In the genomic region with DNA sequence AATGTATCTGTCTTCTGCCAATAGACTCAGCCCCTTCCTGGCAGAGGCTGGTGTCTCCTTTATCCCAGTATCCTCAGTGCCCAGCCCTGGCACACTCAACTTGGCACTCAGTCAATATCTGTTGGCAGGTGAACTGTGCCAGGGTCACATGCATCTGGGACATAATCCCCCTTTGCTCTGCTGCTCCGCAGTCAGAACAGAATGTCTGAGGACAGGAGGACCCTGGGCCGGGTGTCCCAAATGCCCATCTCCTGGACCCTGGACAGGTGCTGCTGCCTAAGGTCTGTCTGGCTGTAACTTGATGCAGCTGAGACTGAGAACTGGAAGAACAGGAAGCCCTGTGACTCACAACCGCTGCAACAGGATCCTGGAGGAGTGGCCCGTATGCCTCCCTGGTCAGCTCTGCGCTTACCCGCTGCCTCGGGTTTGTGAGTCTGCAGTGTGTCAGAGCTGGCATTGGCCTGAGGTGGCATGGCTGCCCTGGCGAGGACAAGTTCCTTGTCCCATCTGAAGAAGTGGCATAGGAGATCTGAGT, we compare ENCODE assay signal across 8 cellular contexts. TPM values are rescaled to one million over a fixed set of nuclear protein-coding genes. Genes with fewer than 3 reads are reported as not detected.
A peak's percentile ranks its signal among the peaks of the same experiment; 100 is the strongest.
DNase-seq lines count a peak whose midpoint lies in the region; ATAC-seq, FAIRE-seq and TF ChIP-seq lines count a peak whose summit lies in the region.

No MANE protein-coding gene starts in this region.

- POLR2A ChIA-PET in A549 (lab: Yijun Ruan, JAX) (no interaction called here), HEK293 (lab: Yijun Ruan, JAX) (interaction anchor here (0.9 kb wide), 1 partner anchor 8 kb away, joined by 3 read pairs; no protein-coding TSS in a partner anchor), RWPE1 (lab: Yijun Ruan, JAX; ENCODE audit: low non-redundant PET) (interaction anchor here (0.9 to 1.0 kb wide), 2 partner anchors 11 to 30 kb away, joined by 3 read pairs; no protein-coding TSS in a partner anchor), K562 (lab: Yijun Ruan, JAX) (no interaction called here)

- peak overlapping the region in 1 of 2 experiments; percentile 37; a peak in 1 of 4 replicates for H3K9ac ChIP-seq in K562 (ENCODE audit: insufficient read depth in 1 of 2, low read depth in 2 of 2, low read length in 2 of 2)
- H3K9ac ChIP-seq in kidney (ENCODE audit: low read length in 2 of 2) = no peak overlapping the region

- TF ChIP-seq CTCF in A549 (IDR thresholded peaks at IDR 0.05) (no peak), HEK293 (tag by site-specific recombination; IDR thresholded peaks at IDR 0.05) (no peak), RWPE1 (conservative IDR thresholded peaks at IDR 0.05; ENCODE audit: low read depth) (no peak), K562 (IDR thresholded peaks at IDR 0.05 in 2 of 3, conservative IDR thresholded peaks at IDR 0.05 in 1 of 3; ENCODE audit: insufficient read depth in 2 of 3, low read depth in 1 of 3, low read length in 3 of 3) (no peak), kidney (IDR thresholded peaks at IDR 0.05; ENCODE audit: borderline replicate concordance, extremely low read depth, insufficient read depth) (no peak)

- ATAC-seq in A549 (peak; percentile 96 to 97), K562 (no peak), GM18502 (IDR thresholded peaks at IDR 0.05; ENCODE audit: poor library complexity, unreplicated experiment) (no peak), HG03439 (IDR thresholded peaks at IDR 0.05; ENCODE audit: unreplicated experiment) (no peak)

- intact Hi-C loops in K562 (cut with micrococcal nuclease) (no loop called here), kidney (cut with DNase I) (no loop called here)

- 9% methylated on average over 8 of the region's 8 CpGs for WGBS in A549 (ENCODE audit: missing lambda C conversion rate)
- 90% methylated on average over 8 of the region's 8 CpGs for WGBS in K562 (ENCODE audit: insufficient coverage, low coverage, missing lambda C conversion rate)

- H2AFZ ChIP-seq in K562 (ENCODE audit: low read depth, low read length) = no peak overlapping the region

- CTCF ChIA-PET in A549 (lab: Yijun Ruan, JAX) = interaction anchor here (1.4 to 2.5 kb wide), 2 partner anchors 9 to 130 kb away, joined by 5 to 12 read pairs; no protein-coding TSS in a partner anchor
- CTCF ChIA-PET in HEK293 (lab: Yijun Ruan, JAX) = no interaction called here
- CTCF ChIA-PET in RWPE1 (lab: Yijun Ruan, JAX) = interaction anchor here (1.1 kb wide), 1 partner anchor 8 kb away, joined by 3 read pairs; no protein-coding TSS in a partner anchor
- CTCF ChIA-PET in K562 (lab: Yijun Ruan, JAX; ENCODE audit: low intra/inter-chr PET ratio) = no interaction called here

- H3K9me3 ChIP-seq in A549 (no peaks in the 10 kb centered on the region), HEK293 (ENCODE audit: control insufficient read depth, insufficient read depth, low read depth, low read length) (no peaks in the 10 kb centered on the region), K562 (replicated peaks; ENCODE audit: control insufficient read depth, insufficient read depth, low read depth, low read length) (no peaks in the 10 kb centered on the region), kidney (ENCODE audit: control insufficient read depth in 1 of 2, low read length in 2 of 2) (no peaks in the 10 kb centered on the region)

- TF ChIP-seq POLR2A in A549 (IDR thresholded peaks at IDR 0.05; ENCODE audit: low read length) (no peak), K562 (conservative IDR thresholded peaks at IDR 0.05) (no peak)

- H3K36me3 ChIP-seq in HEK293 (ENCODE audit: control insufficient read depth in 2 of 2, insufficient read depth in 1 of 2, low read length in 2 of 2) (no peaks in the 10 kb centered on the region), K562 (ENCODE audit: control insufficient read depth, insufficient read depth, low read length) (peaks cover 50% of the 10 kb centered on the region; the same call in 2 of the 3 replicates), kidney (ENCODE audit: control insufficient read depth in 1 of 2, insufficient read depth in 2 of 2, low read length in 2 of 2) (no peaks in the 10 kb centered on the region)

- H3K79me2 ChIP-seq in K562 (ENCODE audit: control insufficient read depth, insufficient read depth, low read length) = peaks cover 98% of the 10 kb centered on the region

- no peak for FAIRE-seq in A549 (lab: Jason Lieb, UNC)
- no peak for FAIRE-seq in K562 (lab: Jason Lieb, UNC)
- FAIRE-seq in kidney (lab: Jason Lieb, UNC) = no peak

- TF ChIP-seq EP300 in A549 (IDR thresholded peaks at IDR 0.05) (no peak), K562 (IDR thresholded peaks at IDR 0.05; ENCODE audit: low read length) (no peak)

- in situ Hi-C loops in K562 (cut with MboI) = no loop called here

- no peak for TF ChIP-seq RAD21 in A549 (conservative IDR thresholded peaks at IDR 0.05 in 1 of 2, IDR thresholded peaks at IDR 0.05 in 1 of 2)
- TF ChIP-seq RAD21 in K562 (CRISPR knock-in tag; conservative IDR thresholded peaks at IDR 0.05 in 1 of 2, IDR thresholded peaks at IDR 0.05 in 1 of 2) = no peak

- H3K27me3 ChIP-seq in K562 (ENCODE audit: control insufficient read depth in 2 of 2, insufficient read depth in 2 of 2, low read length in 2 of 2) = no peaks in the 10 kb centered on the region

- BruUV-seq in K562 (replicated peaks; lab: Mats Ljungman, UMichigan) = no TSS peak

- peaks cover 21% of the 10 kb centered on the region for H3K9me1 ChIP-seq in K562 (ENCODE audit: control insufficient read depth, insufficient read depth, low read length)

- DNase-seq in A549 (ENCODE audit: low read depth in 1 of 2, low spot score in 1 of 2) (peak; percentile 55 to 76), RWPE1 (ENCODE audit: low spot score) (peak; percentile 90), K562 (ENCODE audit: extremely low read depth in 1 of 4, low spot score in 3 of 4) (no peak), kidney (peak; percentile 93)
- peak; percentile 29 for DNase-seq in stimulated activated CD4-positive, alpha-beta T cell treated with anti-CD3 and anti-CD28 coated beads, Interleukin-4, amount 100 ng/mL, for 1 hour

- H3K4me1 ChIP-seq in A549 (peaks cover 25% of the 10 kb centered on the region), HEK293 (ENCODE audit: control insufficient read depth, insufficient read depth, low read length) (peaks cover 3% of the 10 kb centered on the region; the same call in 1 of the 2 replicates), K562 (replicated peaks in 1 of 2; ENCODE audit: control insufficient read depth in 2 of 2, insufficient read depth in 2 of 2, low read length in 2 of 2) (peaks cover 16 to 39% of the 10 kb centered on the region in 2 experiments; a peak in 4 of 5 replicates), kidney (ENCODE audit: control insufficient read depth in 1 of 2, insufficient read depth in 1 of 2, low read depth in 1 of 2, low read length in 2 of 2) (peaks cover 0 to 9% of the 10 kb centered on the region in 2 donors)

- H3K27ac ChIP-seq in A549 (peak overlapping the region; percentile 5 to 70; a peak in 5 of 6 replicates), HEK293 (ENCODE audit: extremely low read depth, low read depth, low read length) (no peak overlapping the region), RWPE1 (peak overlapping the region; percentile 94), K562 (ENCODE audit: extremely low read depth, low read depth, low read length) (no peak overlapping the region), kidney (ENCODE audit: low read depth in 2 of 2, low read length in 2 of 2) (no peak overlapping the region)

- peak overlapping the region; percentile 45 for H3K4me2 ChIP-seq in A549
- no peak overlapping the region for H3K4me2 ChIP-seq in K562 (ENCODE audit: insufficient read depth, low read length)

- peaks cover 84% of the 10 kb centered on the region for H4K20me1 ChIP-seq in K562 (replicated peaks; ENCODE audit: control insufficient read depth, insufficient read depth, low read length)

- H3K4me3 ChIP-seq in A549 = no peak overlapping the region
- no peak overlapping the region for H3K4me3 ChIP-seq in HEK293 (ENCODE audit: low read depth, low read length)
- no peak overlapping the region for H3K4me3 ChIP-seq in K562
- H3K4me3 ChIP-seq in kidney (ENCODE audit: low read length in 2 of 2) = no peak overlapping the region

TF ChIP-seq in A549, 52 proteins besides CTCF, POLR2A, EP300 and RAD21 (continues in another document):
- no peak for TF ChIP-seq HDAC2 (IDR thresholded peaks at IDR 0.05)

TF ChIP-seq in HEK293, 187 proteins besides CTCF, POLR2A, EP300 and RAD21 (continues in another document):
- TF ChIP-seq ZNF549 (tag by site-specific recombination; IDR thresholded peaks at IDR 0.05) = no peak
- peak; percentile 82 for TF ChIP-seq SCRT2 (tag by site-specific recombination; IDR thresholded peaks at IDR 0.05)

TF ChIP-seq in K562, 482 proteins besides CTCF, POLR2A, EP300 and RAD21:
- TF ChIP-seq CBX3 (IDR thresholded peaks at IDR 0.05; ENCODE audit: borderline replicate concordance in 1 of 2, low read length in 2 of 2) (no peak), FOSL1 (tag; conservative IDR thresholded peaks at IDR 0.05) (peak; percentile 58)

RNA-seq across cellular contexts. Expression of gene HK2, which starts 11.4 kb away (rescaled TPM):
- polyA plus RNA-seq in A549 (2011; rRNA removed) = 1.1 and 1.2 TPM in 2 replicates
- polyA plus RNA-seq in A549 (2012; cell fraction: cytosol; rRNA removed) = 0.53 and 0.56 TPM in 2 replicates
- 0.74 and 2.2 TPM in 2 replicates for polyA plus RNA-seq in A549 (2012; cell fraction: nucleus; rRNA removed)
- polyA plus RNA-seq in A549 (2017; fragmentation: RNase III; extraction: RNeasy Plus Mini Kit Qiagen cat#74134 plus additional on column Dnase treatment) = 0.32 to 0.42 TPM (median 0.37 TPM) in 3 replicates
- 1.6 and 2.4 TPM in 2 replicates for polyA minus RNA-seq in A549 (2011; rRNA and poly(A)+ RNA removed)
- 93.6 and 110 TPM in 2 replicates for total RNA-seq in K562 (2011; cell fraction: chromatin; rRNA removed; ENCODE audit: low replicate concordance)
- total RNA-seq in K562 (2011; cell fraction: nucleolus; rRNA removed) = 73.7 and 77.0 TPM in 2 replicates
- total RNA-seq in K562 (2011; cell fraction: nucleoplasm; rRNA removed) = 56.9 and 66.5 TPM in 2 replicates
- total RNA-seq in K562 (2014; rRNA removed) = 17.4 and 17.7 TPM in 2 replicates
- total RNA-seq in K562 (2014; rRNA removed; fragmentation: Illumina TruSeq; extraction: Trizol) = 17.9 and 19.9 TPM in 2 replicates
- total RNA-seq in K562 (2015; rRNA removed; fragmentation: Illumina TruSeq; extraction: Trizol) = 17.2 and 17.3 TPM in 2 replicates
- 40.8 and 42.6 TPM in 2 replicates for total RNA-seq in K562 (2021)
- polyA plus RNA-seq in K562 (2011; rRNA removed) = 38.1 and 56.0 TPM in 2 replicates
- polyA plus RNA-seq in K562 (2011; cell fraction: cytosol; rRNA removed) = 30.7 and 37.0 TPM in 2 replicates
- polyA plus RNA-seq in K562 (2011; cell fraction: nucleus; rRNA removed) = 42.2 and 63.3 TPM in 2 replicates
- polyA plus RNA-seq in K562 (2012) = 10.0 and 31.3 TPM in 2 replicates
- 24.3 and 26.4 TPM in 2 replicates for polyA plus RNA-seq in K562 (2014; fragmentation: Illumina TruSeq; extraction: Trizol)
- 1 to 10 TPM; 4.7 to 6.4 TPM for polyA plus RNA-seq in K562 (2014; fragmentation: Nextera tagmentation; extraction: Ambion mirVana)
- polyA plus RNA-seq in K562 (2014; rRNA removed) = 21.3 and 22.3 TPM in 2 replicates
- 141 and 242 TPM in 2 replicates for polyA minus RNA-seq in K562 (2011; rRNA and poly(A)+ RNA removed)
- 70.3 and 92.1 TPM in 2 replicates for polyA minus RNA-seq in K562 (2011; cell fraction: cytosol; rRNA and poly(A)+ RNA removed)
- polyA minus RNA-seq in K562 (2011; cell fraction: nucleus; rRNA and poly(A)+ RNA removed) = 49.3 and 62.1 TPM in 2 replicates
- 8.6 TPM for total RNA-seq in kidney
- polyA plus RNA-seq in kidney (ENCODE audit: insufficient read depth, low read depth, low replicate concordance) = 0.47 TPM

Comparison
In these comparisons a context has a peak if more than half of its experiments do, and no peak if none do; other contexts are left out.
1. ATAC-seq: peak in A549 (2 of 2); none in K562 (single experiment), GM18502 (single experiment) and HG03439 (single experiment).
2. DNase-seq: peak in A549 (2 of 2), RWPE1 (single experiment), kidney (single experiment) and stimulated activated CD4-positive, alpha-beta T cell treated with anti-CD3 and anti-CD28 coated beads, Interleukin-4, amount 100 ng/mL, for 1 hour (single experiment); none in K562 (0 of 4).
3. H3K27ac ChIP-seq: peak in A549 (2 of 2) and RWPE1 (single experiment); none in HEK293 (single experiment), K562 (single experiment) and kidney (0 of 2).
4. CTCF ChIA-PET loops: an anchor here in A549 (1.4 to 2.5 kb wide) and RWPE1 (1.1 kb wide); none called in HEK293 and K562.
5. POLR2A ChIA-PET loops: an anchor here in HEK293 (0.9 kb wide) and RWPE1 (0.9 to 1.0 kb wide); none called in A549 and K562.